ENCODE assay signal across 35 cellular contexts in genomic region chr4:138338840-138339239, GRCh38.
"Had no signal": no experiment of that assay in that cellular context is flagged by ENCODE, and none has a peak within 500 bp of the region (broad histone marks: within the 10 kb centered on the region; RNA-seq: fewer than 3 reads in every experiment).

No MANE protein-coding gene starts in this region.

- H3K36me3 ChIP-seq: MG63 had no signal

- H3K27me3 ChIP-seq: MG63 had no signal

- DNase-seq: MG63, MM.1S, MV-4-11, NCI-H1048, NCI-H1092, NCI-H1092 treated with DMSO at 0.1 percent for 48 hours, NCI-H1105, NCI-H1105 treated with DMSO at 0.1 percent for 48 hours, NCI-H1417, NCI-H1417 treated with DMSO at 0.1 percent for 48 hours, NCI-H1436, NCI-H1436 treated with DMSO at 0.1 percent for 48 hours, NCI-H146, NCI-H1694, NCI-H1694 treated with DMSO at 0.1 percent for 48 hours, NCI-H187, NCI-H187 treated with DMSO at 0.1 percent for 48 hours, NCI-H1930, NCI-H2029, NCI-H2029 treated with DMSO at 0.1 percent for 48 hours, NCI-H2081, NCI-H2081 treated with DMSO at 0.1 percent for 48 hours, NCI-H2107, NCI-H2171, NCI-H2171 treated with DMSO at 0.1 percent for 48 hours, NCI-H2227 treated with DMSO at 0.1 percent for 48 hours, NCI-H226, NCI-H345, NCI-H446, NCI-H446 treated with DMSO at 0.1 percent for 48 hours, NCI-H510A, NCI-H510A treated with DMSO at 0.1 percent for 48 hours, NCI-H524, NCI-H524 treated with DMSO at 0.1 percent for 48 hours, NCI-H526 had no signal

- H3K9me3 ChIP-seq: MG63 had no signal

- H3K4me3 ChIP-seq: MG63 had no signal
